In the genomic region with DNA sequence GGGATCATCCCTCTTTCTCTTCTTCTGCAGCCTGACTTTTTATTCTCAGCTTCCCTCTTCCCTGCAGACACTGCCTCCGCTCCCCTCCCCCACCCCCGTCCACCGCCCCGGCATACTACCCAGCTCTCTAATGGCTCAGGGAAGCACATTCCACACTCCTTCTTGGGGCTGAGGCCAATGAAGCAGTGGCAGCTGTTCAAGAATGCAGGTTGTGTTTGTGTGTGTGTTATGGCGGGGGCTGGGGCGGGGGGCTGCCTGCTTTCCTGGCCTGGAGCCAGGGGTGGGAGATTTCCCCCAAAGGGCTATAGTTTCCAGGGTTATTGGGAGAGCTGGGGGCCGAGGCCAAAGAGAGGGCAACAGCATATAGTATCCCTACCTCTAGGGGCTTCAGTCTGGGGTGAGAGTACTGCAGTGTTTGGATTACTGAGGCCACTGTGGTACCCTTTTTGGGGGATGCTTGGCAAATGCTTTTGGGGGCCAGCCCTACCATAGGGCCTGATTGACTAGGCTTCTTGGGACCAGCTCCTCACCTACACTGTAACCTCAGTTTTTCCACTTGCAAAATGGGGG, we compare ENCODE assay signal across 17 cellular contexts.
DNase-seq lines count a peak whose midpoint lies in the region; ATAC-seq, FAIRE-seq and TF ChIP-seq lines count a peak whose summit lies in the region.
"Had no signal": no experiment of that assay in that cellular context is flagged by ENCODE, and none has a peak within 500 bp of the region (broad histone marks: within the 10 kb centered on the region; RNA-seq: fewer than 3 reads in every experiment).

No MANE protein-coding gene starts in this region.

- H3K4me3 Mint-ChIP-seq in nephron progenitor cell = no peak overlapping the region
- H3K4me3 Mint-ChIP-seq: activated naive CD4-positive, alpha-beta T cell treated with anti-CD3 and anti-CD28 coated beads, Interleukin-2, amount 50 U/mL, for 24 hours had no signal

- peaks cover 58% of the 10 kb centered on the region for H3K9me3 Mint-ChIP-seq in nephron progenitor cell

- no peak overlapping the region for H3K4me3 ChIP-seq in fibroblast of villous mesenchyme (ENCODE audit: low read depth, low read length)
- H3K4me3 ChIP-seq: esophagus squamous epithelium had no signal

- FAIRE-seq in RCC 7860 (lab: Jason Lieb, UNC) = no peak
- FAIRE-seq: islet of Langerhans had no signal

- peaks cover 15% of the 10 kb centered on the region for H3K4me1 Mint-ChIP-seq in nephron progenitor cell
- H3K4me1 Mint-ChIP-seq: activated naive CD4-positive, alpha-beta T cell treated with anti-CD3 and anti-CD28 coated beads, Interleukin-2, amount 50 U/mL, for 24 hours had no signal

- H3K36me3 Mint-ChIP-seq in nephron progenitor cell (ENCODE audit: low read depth) = peaks cover 12% of the 10 kb centered on the region
- H3K36me3 Mint-ChIP-seq: activated naive CD4-positive, alpha-beta T cell treated with anti-CD3 and anti-CD28 coated beads, Interleukin-2, amount 50 U/mL, for 24 hours had no signal

- DNase-seq in AG20443 (ENCODE audit: low spot score) = peak; percentile 57
- DNase-seq in NCI-H226 = peak; percentile 36
- DNase-seq in fibroblast of villous mesenchyme (ENCODE audit: low read depth) = peak; percentile 6
- DNase-seq in nephron progenitor cell = peak; percentile 41
- DNase-seq in KG1 (lab: John Stamatoyannopoulos, UW) = no peak
- no peak for DNase-seq in RCC 7860 (ENCODE audit: low spot score)
- no peak for DNase-seq in activated CD4-positive, alpha-beta T cell treated with anti-CD3 and anti-CD28 coated beads, Interleukin-2, amount 50 U/mL, for 48 hours
- DNase-seq: activated CD8-positive, alpha-beta memory T cell treated with anti-CD3 and anti-CD28 coated beads, Interleukin-2, amount 50 U/mL, for 4 hours; BE2C; cortex of kidney; DND-41; esophagus squamous epithelium; NCI-H1092; WERI-Rb-1 had no signal

- peaks cover 6% of the 10 kb centered on the region for H3K27me3 Mint-ChIP-seq in nephron progenitor cell (ENCODE audit: low read depth, poor library complexity)
- H3K27me3 Mint-ChIP-seq: activated naive CD4-positive, alpha-beta T cell treated with anti-CD3 and anti-CD28 coated beads, Interleukin-2, amount 50 U/mL, for 24 hours had no signal

- no peak overlapping the region for H3K27ac Mint-ChIP-seq in nephron progenitor cell
- H3K27ac Mint-ChIP-seq: activated naive CD4-positive, alpha-beta T cell treated with anti-CD3 and anti-CD28 coated beads, Interleukin-2, amount 50 U/mL, for 24 hours had no signal

- ATAC-seq in GM18873 (IDR thresholded peaks at IDR 0.05; ENCODE audit: low FRiP score, unreplicated experiment) = no peak

- TF ChIP-seq CTCF in fibroblast of villous mesenchyme (IDR thresholded peaks at IDR 0.05; ENCODE audit: insufficient read depth, low read depth, low read length) (no peak), nephron progenitor cell (IDR thresholded peaks at IDR 0.05) (no peak)

Comparison
In these comparisons a context has a peak if more than half of its experiments do, and no peak if none do; other contexts are left out.
1. DNase-seq: peak in AG20443 (single experiment), NCI-H226 (single experiment), fibroblast of villous mesenchyme (single experiment) and nephron progenitor cell (single experiment); none in KG1 (single experiment), RCC 7860 (single experiment) and activated CD4-positive, alpha-beta T cell treated with anti-CD3 and anti-CD28 coated beads, Interleukin-2, amount 50 U/mL, for 48 hours (0 of 2).